ENCODE assay signal across 1 cellular context in the genomic region with DNA sequence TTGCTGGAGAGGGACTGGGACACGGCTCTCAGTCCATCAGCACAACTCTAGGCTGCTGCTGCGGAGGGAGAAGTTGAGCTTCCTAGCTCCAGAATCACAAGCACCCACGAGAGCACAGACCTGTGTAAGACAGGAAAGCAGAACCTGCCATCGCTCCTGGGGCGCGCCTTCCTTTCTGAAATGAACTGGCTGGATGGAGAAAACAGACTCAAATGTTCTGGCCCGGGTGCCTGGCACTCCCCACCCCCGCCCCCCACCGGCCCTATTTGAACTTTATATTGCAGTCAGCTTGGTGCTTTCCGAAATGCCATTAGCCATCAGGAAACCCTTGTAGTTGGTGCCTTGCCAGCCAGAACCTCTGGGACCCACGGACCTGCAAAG.
TF ChIP-seq lines count a peak whose summit lies in the region.

No MANE protein-coding gene starts in this region.

TF ChIP-seq in IMR-90, 13 proteins besides CTCF, POLR2A, EP300 and RAD21:
- TF ChIP-seq RFX5 (IDR thresholded peaks at IDR 0.05; ENCODE audit: low read depth, low read length): no peak
- TF ChIP-seq FOS (IDR thresholded peaks at IDR 0.05; ENCODE audit: low read depth, low read length): no peak
- no peak for TF ChIP-seq CHD1 (IDR thresholded peaks at IDR 0.05; ENCODE audit: low read depth, low read length)
- no peak for TF ChIP-seq MAFK (IDR thresholded peaks at IDR 0.05; ENCODE audit: low read depth, low read length)
- TF ChIP-seq, protein P1, sequence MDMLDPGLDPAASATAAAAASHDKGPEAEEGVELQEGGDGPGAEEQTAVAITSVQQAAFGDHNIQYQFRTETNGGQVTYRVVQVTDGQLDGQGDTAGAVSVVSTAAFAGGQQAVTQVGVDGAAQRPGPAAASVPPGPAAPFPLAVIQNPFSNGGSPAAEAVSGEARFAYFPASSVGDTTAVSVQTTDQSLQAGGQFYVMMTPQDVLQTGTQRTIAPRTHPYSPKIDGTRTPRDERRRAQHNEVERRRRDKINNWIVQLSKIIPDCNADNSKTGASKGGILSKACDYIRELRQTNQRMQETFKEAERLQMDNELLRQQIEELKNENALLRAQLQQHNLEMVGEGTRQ (IDR thresholded peaks at IDR 0.05; ENCODE audit: low read depth, low read length): no peak
